Comparison of ENCODE assay signal across 10 cellular contexts in the genomic region with DNA sequence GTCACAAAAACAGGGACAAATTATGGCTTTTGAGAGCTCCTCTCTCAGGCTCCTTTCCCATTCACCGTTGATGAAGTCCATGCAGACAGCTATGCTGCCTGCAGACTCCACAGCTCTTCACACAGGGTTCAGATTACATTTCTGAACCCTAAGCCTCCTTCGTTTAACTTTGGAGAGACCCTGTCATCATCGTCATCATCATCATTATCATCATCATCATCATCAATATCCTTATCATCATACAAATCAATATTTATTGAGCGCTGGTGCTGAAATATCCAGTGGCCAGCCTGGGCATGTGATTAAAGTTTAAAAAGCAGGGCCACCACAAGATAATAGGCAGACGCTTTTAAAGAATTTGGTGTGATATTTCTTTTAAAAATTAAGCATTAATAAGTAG.
"Had no signal": no experiment of that assay in that cellular context is flagged by ENCODE, and none has a peak within 500 bp of the region (broad histone marks: within the 10 kb centered on the region; RNA-seq: fewer than 3 reads in every experiment).

No MANE protein-coding gene starts in this region.

- H2AFZ ChIP-seq: GM23248, GM23338 had no signal

- DNase-seq: GM23248, GOT3, H7, H9, HCEC 1CT, HFFc6 had no signal

- H3K27ac ChIP-seq: GM23248 had no signal

- H3K4me2 ChIP-seq: GM23338 had no signal

- FAIRE-seq: H54 had no signal

- H3K36me3 ChIP-seq: HAP-1 had no signal

- H3K9ac ChIP-seq: GM23248 had no signal

- H3K4me3 ChIP-seq: GM23248, GM23338, HAP-1 had no signal

- H3K9me3 Mint-ChIP-seq: GM23338, H9, HFFc6 had no signal

- ATAC-seq: GM23338, HCT116 had no signal

- H3K27ac Mint-ChIP-seq: GM23338, H9, HFFc6 had no signal

- H3K4me3 Mint-ChIP-seq: GM23338, H9, HFFc6 had no signal

- H3K9me3 ChIP-seq: HAP-1 had no signal

- H3K4me1 ChIP-seq: HAP-1 had no signal
